Comparison of ENCODE assay signal across 15 cellular contexts in the genomic region with DNA sequence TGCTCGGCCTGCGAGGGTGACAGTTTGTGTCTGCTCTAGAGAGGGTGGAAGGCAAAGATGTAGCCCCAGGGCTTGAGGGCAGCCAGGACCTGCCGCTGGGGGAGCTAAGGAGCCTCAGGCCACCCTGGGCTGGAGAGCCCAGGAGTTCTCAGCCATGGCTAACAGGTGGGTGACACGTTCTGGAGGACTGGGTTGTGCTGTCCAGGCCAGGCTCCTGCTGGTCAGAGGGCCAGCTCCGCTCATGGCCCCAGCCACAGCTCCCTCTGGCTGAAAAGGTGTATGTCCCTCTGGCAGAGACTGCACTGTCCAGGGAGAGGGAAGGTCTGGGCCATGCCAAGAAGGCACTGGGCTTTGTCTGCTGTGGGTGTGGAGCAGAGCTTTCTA. TPM values are rescaled to one million over a fixed set of nuclear protein-coding genes. Genes with fewer than 3 reads are reported as not detected.
DNase-seq lines count a peak whose midpoint lies in the region; ATAC-seq, FAIRE-seq and TF ChIP-seq lines count a peak whose summit lies in the region.
"Had no signal": no experiment of that assay in that cellular context is flagged by ENCODE, and none has a peak within 500 bp of the region (broad histone marks: within the 10 kb centered on the region; RNA-seq: fewer than 3 reads in every experiment).

No MANE protein-coding gene starts in this region.

- peaks cover 0 to 2% of the 10 kb centered on the region in 2 experiments for H4K20me1 ChIP-seq in H1 (replicated peaks in 1 of 2; ENCODE audit: control insufficient read depth in 1 of 2, insufficient read depth in 2 of 2, low read length in 2 of 2)

- H4K5ac ChIP-seq in H1 (ENCODE audit: insufficient read length, low read depth, low read length) = no peak overlapping the region

- TF ChIP-seq EP300 in H1 (IDR thresholded peaks at IDR 0.05; ENCODE audit: borderline replicate concordance in 1 of 2, low read depth in 2 of 2, low read length in 2 of 2) = no peak

- no peaks in the 10 kb centered on the region for H3K79me2 ChIP-seq in H1 (ENCODE audit: control insufficient read depth in 1 of 2, insufficient read depth in 2 of 2, low read length in 2 of 2)
- H3K79me2 ChIP-seq in trophoblast cell (ENCODE audit: control insufficient read depth, insufficient read depth, low read length, poor library complexity) = no peaks in the 10 kb centered on the region

- H4K8ac ChIP-seq in H1 (ENCODE audit: extremely low read depth, insufficient read depth, low read length) (no peak overlapping the region; the same call in 1 of the 2 replicates), trophoblast cell (ENCODE audit: low read depth, low read length) (no peak overlapping the region)

- no peak overlapping the region for H3K4me3 ChIP-seq in H1 (ENCODE audit: extremely low read depth in 1 of 4, insufficient read depth in 2 of 4, low read depth in 3 of 4, low read length in 4 of 4)
- no peak overlapping the region for H3K4me3 ChIP-seq in trophoblast cell (ENCODE audit: low read depth, low read length)
- H3K4me3 ChIP-seq: coronary artery, mucosa of descending colon had no signal

- H3K36me3 ChIP-seq in H1 (ENCODE audit: control insufficient read depth in 2 of 4, insufficient read depth in 4 of 4, low read length in 3 of 4) (no peaks in the 10 kb centered on the region), trophoblast cell (ENCODE audit: control insufficient read depth in 1 of 2, insufficient read depth in 2 of 2, low read length in 2 of 2) (no peaks in the 10 kb centered on the region)

- H3K18ac ChIP-seq in H1 (ENCODE audit: extremely low read depth, low read length) (no peak overlapping the region), trophoblast cell (ENCODE audit: low read length) (no peak overlapping the region)

- no peaks in the 10 kb centered on the region for H3K36me3 Mint-ChIP-seq in activated T-cell treated with anti-CD3 and anti-CD28 coated beads, Interleukin-2, amount 50 U/mL, for 4 hours (ENCODE audit: insufficient read depth)

- H2BK20ac ChIP-seq in H1 (ENCODE audit: low read length) = no peak overlapping the region

- TF ChIP-seq CTCF in C4-2B (conservative IDR thresholded peaks at IDR 0.05) = peak; percentile 34
- TF ChIP-seq CTCF in H1 (IDR thresholded peaks at IDR 0.05; ENCODE audit: control extremely low read depth in 1 of 3, insufficient read depth in 1 of 3, low read depth in 1 of 3, low read length in 3 of 3) = peak in 2 of 3 experiments; percentile 23 to 38; a peak in 2 of 4 replicates

- no peaks in the 10 kb centered on the region for H3K23me2 ChIP-seq in H1 (ENCODE audit: low read depth, low read length)

- H3K14ac ChIP-seq in H1 (ENCODE audit: insufficient read length) = no peak overlapping the region
- no peak overlapping the region for H3K14ac ChIP-seq in trophoblast cell (ENCODE audit: low read length)

- CTCF ChIA-PET in HEK293T (lab: Yijun Ruan, JAX) = interaction anchor here (0.8 to 1.3 kb wide), 2 partner anchors 108 to 109 kb away, joined by 3 to 6 read pairs; no protein-coding TSS in a partner anchor
- CTCF ChIA-PET in H1 (lab: Charles Lee; ENCODE audit: partially characterized antibody) = interaction anchor here (0.6 to 2.0 kb wide), 12 partner anchors 14 to 709 kb away, joined by 3 to 16 read pairs (median 4); no protein-coding TSS in a partner anchor

- peaks cover under 1% of the 10 kb centered on the region for H3K9me3 Mint-ChIP-seq in activated T-cell treated with anti-CD3 and anti-CD28 coated beads, Interleukin-2, amount 50 U/mL, for 4 hours

- TF ChIP-seq POLR2A in H1 (IDR thresholded peaks at IDR 0.05; ENCODE audit: control extremely low read depth in 1 of 2, low read depth in 2 of 2, low read length in 2 of 2) = no peak

- H3K4ac ChIP-seq in H1 (replicated peaks; ENCODE audit: insufficient read length, low read depth, low read length) (no peak overlapping the region), trophoblast cell (ENCODE audit: low read depth, low read length) (no peak overlapping the region)

- H3K23ac ChIP-seq in H1 (ENCODE audit: insufficient read length) = no peak overlapping the region
- H3K23ac ChIP-seq in trophoblast cell (ENCODE audit: low read length) = no peak overlapping the region

- H3K9ac ChIP-seq in H1 (replicated peaks in 1 of 4; ENCODE audit: extremely low read depth in 1 of 4, low read depth in 3 of 4, low read length in 3 of 4) (no peak overlapping the region), trophoblast cell (ENCODE audit: low read length) (no peak overlapping the region)

- no peak for FAIRE-seq in H1 (lab: Jason Lieb, UNC)
- FAIRE-seq: HTR-8/SVneo had no signal

- H3K4me1 ChIP-seq in H1 (replicated peaks in 1 of 4; ENCODE audit: control insufficient read depth in 3 of 4, insufficient read depth in 4 of 4, low read length in 3 of 4) = no peaks in the 10 kb centered on the region; a peak in 1 of 7 replicates
- no peaks in the 10 kb centered on the region for H3K4me1 ChIP-seq in trophoblast cell (ENCODE audit: control insufficient read depth in 1 of 2, insufficient read depth in 2 of 2, low read length in 2 of 2)

- ATAC-seq in activated T-cell treated with anti-CD3 and anti-CD28 coated beads, Interleukin-2, amount 50 U/mL, for 4 hours = no peak
- ATAC-seq in HG02973 (IDR thresholded peaks at IDR 0.05; ENCODE audit: unreplicated experiment) (no peak), HG02610 (IDR thresholded peaks at IDR 0.05; ENCODE audit: unreplicated experiment) (no peak)
- ATAC-seq: mucosa of descending colon had no signal

- no peak overlapping the region for H2BK15ac ChIP-seq in H1 (ENCODE audit: low read length)

- no peak overlapping the region for H3K4me2 ChIP-seq in H1 (ENCODE audit: insufficient read depth in 1 of 2, low read depth in 2 of 2, low read length in 2 of 2)
- no peak overlapping the region for H3K4me2 ChIP-seq in trophoblast cell (ENCODE audit: low read length)

- H3K4me1 Mint-ChIP-seq in activated T-cell treated with anti-CD3 and anti-CD28 coated beads, Interleukin-2, amount 50 U/mL, for 4 hours (ENCODE audit: low read depth) = no peaks in the 10 kb centered on the region

- H2BK12ac ChIP-seq in H1 (ENCODE audit: low read depth, low read length) = no peak overlapping the region
- no peak overlapping the region for H2BK12ac ChIP-seq in trophoblast cell (ENCODE audit: low read length)

- H3K79me1 ChIP-seq in H1 (ENCODE audit: low read depth, low read length) = no peaks in the 10 kb centered on the region
- H3K79me1 ChIP-seq in trophoblast cell (ENCODE audit: low read length) = no peaks in the 10 kb centered on the region

- POLR2A ChIA-PET in HEK293T (lab: Yijun Ruan, JAX) (no interaction called here), H1 (lab: Charles Lee; ENCODE audit: partially characterized antibody) (interaction anchor here (0.8 kb wide), 1 partner anchor 10 kb away, joined by 3 read pairs; no protein-coding TSS in a partner anchor)

- no peak overlapping the region for H4K12ac ChIP-seq in trophoblast cell (ENCODE audit: low read depth, low read length)

- peak; percentile 30 for DNase-seq in HEK293T (ENCODE audit: extremely low spot score)
- no peak for DNase-seq in H1 (ENCODE audit: low read depth in 1 of 2, low spot score in 2 of 2)
- peak; percentile 18 to 63 for DNase-seq in trophoblast cell
- no peak for DNase-seq in activated T-cell treated with anti-CD3 and anti-CD28 coated beads, Interleukin-2, amount 50 U/mL, for 4 hours
- DNase-seq in activated gamma-delta T cell treated with Interleukin-2 at 50 U/mL for 16 hours = no peak
- DNase-seq: COR-L47, mucosa of descending colon, NCI-H1048, NCI-H446, retina had no signal

- H3K9me3 ChIP-seq in H1 (ENCODE audit: insufficient read depth in 2 of 2, low read depth in 1 of 2, low read length in 1 of 2) (no peaks in the 10 kb centered on the region), trophoblast cell (ENCODE audit: insufficient read depth, low read depth, low read length) (no peaks in the 10 kb centered on the region)
- H3K9me3 ChIP-seq: mucosa of descending colon had no signal

- no peak overlapping the region for H3K56ac ChIP-seq in H1 (replicated peaks; ENCODE audit: insufficient read length, low read depth, low read length)

- WGBS in H1 (ENCODE audit: extremely low coverage in 1 of 2, insufficient coverage in 1 of 2, insufficient read length in 1 of 2, insufficient replicate concordance in 2 of 2, low coverage in 1 of 2, low lambda C conversion rate in 2 of 2, missing lambda C conversion rate in 1 of 2), 2 experiments = 91% methylated on average over 5 of the region's 5 CpGs; no CpG with 5 or more reads in 1 of the 2 experiments
- no CpG with 5 or more reads among the region's 5 CpGs for WGBS in trophoblast cell (ENCODE audit: extremely low coverage, insufficient coverage, insufficient read length)

- H2BK5ac ChIP-seq in H1 (ENCODE audit: low read depth, low read length) (no peak overlapping the region), trophoblast cell (ENCODE audit: low read depth, low read length, poor library complexity) (no peak overlapping the region)

- H2AK5ac ChIP-seq in H1 (ENCODE audit: low read depth, low read length) (no peak overlapping the region), trophoblast cell (ENCODE audit: low read length) (no peak overlapping the region)

- H3K4me3 Mint-ChIP-seq in activated T-cell treated with anti-CD3 and anti-CD28 coated beads, Interleukin-2, amount 50 U/mL, for 4 hours = no peak overlapping the region

- no peak overlapping the region for H3K27ac ChIP-seq in C4-2B
- H3K27ac ChIP-seq in H1 (ENCODE audit: low read depth, low read length) = no peak overlapping the region
- H3K27ac ChIP-seq in trophoblast cell (ENCODE audit: low read depth, low read length) = no peak overlapping the region
- H3K27ac ChIP-seq: coronary artery had no signal

- H3K27me3 Mint-ChIP-seq in activated T-cell treated with anti-CD3 and anti-CD28 coated beads, Interleukin-2, amount 50 U/mL, for 4 hours (ENCODE audit: low read depth) = no peaks in the 10 kb centered on the region

- H3K27me3 ChIP-seq in H1 (replicated peaks in 1 of 4; ENCODE audit: control insufficient read depth in 3 of 4, extremely low read depth in 1 of 4, insufficient read depth in 3 of 4, low read length in 3 of 4) (no peaks in the 10 kb centered on the region), trophoblast cell (ENCODE audit: insufficient read depth, low read length) (no peaks in the 10 kb centered on the region)

- no peak overlapping the region for H4K91ac ChIP-seq in H1 (replicated peaks; ENCODE audit: insufficient read length, low read length)
- no peak overlapping the region for H4K91ac ChIP-seq in trophoblast cell (ENCODE audit: low read depth, low read length)

- TF ChIP-seq RAD21 in H1 (IDR thresholded peaks at IDR 0.05 in 1 of 2, conservative IDR thresholded peaks at IDR 0.05 in 1 of 2; ENCODE audit: low read depth in 2 of 2, low read length in 2 of 2) = peak in 1 of 2 experiments; percentile 11; a peak in 1 of 4 replicates

- H2AFZ ChIP-seq in H1 (ENCODE audit: low read length) (no peak overlapping the region), trophoblast cell (ENCODE audit: insufficient read depth, low read length, poor library complexity) (no peak overlapping the region)

- no peak overlapping the region for H2BK120ac ChIP-seq in H1 (replicated peaks; ENCODE audit: low read depth, low read length)
- H2BK120ac ChIP-seq in trophoblast cell (ENCODE audit: insufficient read depth, low read length, poor library complexity) = no peak overlapping the region

RNA-seq across cellular contexts. Expression of a gene that starts 19.2 kb away (rescaled TPM):
- 12.5 and 13.5 TPM in 2 replicates for total RNA-seq in H1 (2021; fragmentation: NEBNext Ultra II Directional; extraction: Animal tissue kit (Norgen Biotek cat#: 25700))
- polyA plus RNA-seq in H1 (2011; rRNA removed) = 14.0 and 18.0 TPM in 2 replicates
- 9.3 TPM for polyA plus RNA-seq in H1 (2011; cell fraction: cytosol; rRNA removed)
- 13.4 TPM for polyA plus RNA-seq in H1 (2011; cell fraction: nucleus; rRNA removed)
- polyA plus RNA-seq in H1 (2012, experiment 1 of 2) = 6.0 to 11.8 TPM (median 10.0 TPM) in 4 replicates
- polyA plus RNA-seq in H1 (2012, experiment 2 of 2) = 9.3 TPM
- 15.8 TPM for polyA plus RNA-seq in H1 (2013, experiment 1 of 2)
- 16.5 TPM for polyA plus RNA-seq in H1 (2013, experiment 2 of 2)
- polyA minus RNA-seq in H1 (2011; rRNA and poly(A)+ RNA removed) = 9.2 and 9.9 TPM in 2 replicates
- polyA minus RNA-seq in H1 (2011; cell fraction: cytosol; rRNA and poly(A)+ RNA removed) = 4.5 TPM
- polyA minus RNA-seq in H1 (2011; cell fraction: nucleus; rRNA and poly(A)+ RNA removed) = 9.7 TPM
- 10.6 and 10.8 TPM in 2 replicates for polyA plus RNA-seq in trophoblast cell (2013)
- 10 to 100 TPM; 35.0 to 38.4 (median 36.3) TPM for total RNA-seq in activated T-cell treated with anti-CD3 and anti-CD28 coated beads, Interleukin-2, amount 50 U/mL, for 4 hours

RNA-seq across cellular contexts. Expression of a gene that starts 48.6 kb away (rescaled TPM):
- 16.6 and 18.2 TPM in 2 replicates for total RNA-seq in H1 (2021; fragmentation: NEBNext Ultra II Directional; extraction: Animal tissue kit (Norgen Biotek cat#: 25700))
- polyA plus RNA-seq in H1 (2011; rRNA removed) = 8.9 and 12.0 TPM in 2 replicates
- polyA plus RNA-seq in H1 (2011; cell fraction: cytosol; rRNA removed) = 15.1 TPM
- 4.6 TPM for polyA plus RNA-seq in H1 (2011; cell fraction: nucleus; rRNA removed)
- 13.5 to 22.6 TPM (median 16.4 TPM) in 4 replicates for polyA plus RNA-seq in H1 (2012, experiment 1 of 2)
- polyA plus RNA-seq in H1 (2012, experiment 2 of 2) = 4.7 TPM
- polyA plus RNA-seq in H1 (2013, experiment 1 of 2) = 13.1 TPM
- polyA plus RNA-seq in H1 (2013, experiment 2 of 2) = 14.6 TPM
- polyA minus RNA-seq in H1 (2011; rRNA and poly(A)+ RNA removed) = 5.5 and 6.5 TPM in 2 replicates
- 5.9 TPM for polyA minus RNA-seq in H1 (2011; cell fraction: cytosol; rRNA and poly(A)+ RNA removed)
- polyA minus RNA-seq in H1 (2011; cell fraction: nucleus; rRNA and poly(A)+ RNA removed) = 3.3 TPM
- 61.1 and 61.5 TPM in 2 replicates for polyA plus RNA-seq in trophoblast cell (2013)
- total RNA-seq in activated T-cell treated with anti-CD3 and anti-CD28 coated beads, Interleukin-2, amount 50 U/mL, for 4 hours = 10 to 100 TPM in 2 of 3 donors, 1 to 10 TPM in 1; 9.2 to 17.5 (median 13.0) TPM

Comparison
In these comparisons a context has a peak if more than half of its experiments do, and no peak if none do; other contexts are left out.
1. DNase-seq: peak in HEK293T (single experiment) and trophoblast cell (2 of 2); none in H1 (0 of 2), activated T-cell treated with anti-CD3 and anti-CD28 coated beads, Interleukin-2, amount 50 U/mL, for 4 hours (single experiment) and activated gamma-delta T cell treated with Interleukin-2 at 50 U/mL for 16 hours (single experiment).